24 cellular contexts compared by ENCODE assay signal in the genomic region with DNA sequence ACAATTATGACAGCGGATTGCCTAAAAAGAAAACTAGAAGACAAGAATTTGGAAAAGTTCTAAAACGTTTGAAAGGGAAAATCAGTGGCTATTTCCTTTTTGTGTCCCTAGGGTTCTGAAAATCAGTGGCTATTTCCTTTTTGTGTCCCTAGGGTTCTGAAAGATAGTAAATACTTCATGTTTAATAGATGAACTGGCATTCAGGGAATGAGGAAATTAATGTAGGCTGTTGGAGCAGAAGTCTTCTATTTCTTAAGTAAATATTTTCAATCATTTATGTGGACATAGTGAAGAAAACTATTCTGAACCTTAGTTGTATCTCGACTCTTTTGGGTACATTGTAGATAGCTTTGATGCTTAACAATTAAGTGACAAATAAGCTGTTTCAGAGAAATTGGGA.
"Had no signal": no experiment of that assay in that cellular context is flagged by ENCODE, and none has a peak within 500 bp of the region (broad histone marks: within the 10 kb centered on the region; RNA-seq: fewer than 3 reads in every experiment).

No MANE protein-coding gene starts in this region.

- H3K9me3 ChIP-seq: ascending aorta had no signal

- H3K27me3 ChIP-seq: ascending aorta, brain microvascular endothelial cell had no signal

- ATAC-seq: activated naive CD4-positive, alpha-beta T cell treated with anti-CD3 and anti-CD28 coated beads, Interleukin-2, amount 50 U/mL, for 72 hours; activated T-cell treated with anti-CD3 and anti-CD28 coated beads, Interleukin-2, amount 50 U/mL, for 72 hours; esophagus mucosa; WTC11 had no signal

- H3K4me3 ChIP-seq: ascending aorta, coronary artery, dorsolateral prefrontal cortex had no signal

- H3K27ac ChIP-seq: ascending aorta, brain microvascular endothelial cell, coronary artery, dorsolateral prefrontal cortex had no signal

- H3K36me3 ChIP-seq: ascending aorta, brain microvascular endothelial cell had no signal

- DNase-seq: activated CD4-positive, alpha-beta memory T cell treated with anti-CD3 and anti-CD28 coated beads, Interleukin-2, amount 10 ng/mL, durations not matched to agents 7 days and 5 days; activated CD4-positive, alpha-beta T cell treated with anti-CD3 and anti-CD28 coated beads for 1 hour; activated CD4-positive, alpha-beta T cell treated with anti-CD3 and anti-CD28 coated beads for 4 hours; activated CD4-positive, alpha-beta T cell treated with anti-CD3 and anti-CD28 coated beads, Interleukin-2, amount 10 ng/mL, durations not matched to agents 7 days and 5 days; activated CD4-positive, alpha-beta T cell treated with anti-CD3 and anti-CD28 coated beads, Interleukin-2, amount 50 U/mL, for 4 hours; activated CD8-positive, alpha-beta memory T cell treated with anti-CD3 and anti-CD28 coated beads, Interleukin-2, amount 50 U/mL, for 48 hours; activated gamma-delta T cell; activated naive CD4-positive, alpha-beta T cell; activated naive CD4-positive, alpha-beta T cell treated with anti-CD3 and anti-CD28 coated beads, Interleukin-2, amount 10 ng/mL, durations not matched to agents 7 days and 5 days; activated naive CD8-positive, alpha-beta T cell treated with anti-CD3 and anti-CD28 coated beads, Interleukin-2, amount 10 ng/mL, durations not matched to agents 7 days and 5 days; activated T-cell treated with anti-CD3 and anti-CD28 coated beads for 4 hours; activated T-cell treated with anti-CD3 and anti-CD28 coated beads, Interleukin-2, amount 50 U/mL, for 24 hours; activated T-cell treated with anti-CD3 and anti-CD28 coated beads, Interleukin-2, amount 50 U/mL, for 72 hours; brain microvascular endothelial cell; dorsolateral prefrontal cortex; effector memory CD4-positive, alpha-beta T cell; endodermal cell; foreskin fibroblast; T-helper 2 cell had no signal

- H3K4me1 ChIP-seq: ascending aorta had no signal
